24 cellular contexts compared by ENCODE assay signal in the genomic region with DNA sequence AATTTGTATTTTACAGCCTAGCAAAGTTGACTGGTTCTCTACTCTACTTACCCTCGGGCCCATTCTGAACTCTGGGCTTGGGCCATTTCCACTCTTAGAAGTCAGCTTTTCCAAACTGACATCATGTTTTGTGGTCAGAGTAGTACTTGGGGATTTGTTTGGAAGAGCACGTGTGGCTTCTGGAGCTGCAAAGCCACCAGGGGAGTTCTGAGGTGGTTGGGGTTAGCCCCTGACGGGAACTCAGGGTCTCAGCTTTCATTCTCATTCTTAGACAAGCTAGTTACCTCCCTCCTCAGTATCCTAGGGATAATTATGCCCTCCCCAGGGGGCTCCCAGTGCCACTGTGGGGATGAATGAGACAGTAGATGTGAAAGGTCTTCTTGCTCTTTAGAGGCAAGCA.
"Had no signal": no experiment of that assay in that cellular context is flagged by ENCODE, and none has a peak within 500 bp of the region (broad histone marks: within the 10 kb centered on the region; RNA-seq: fewer than 3 reads in every experiment).

No MANE protein-coding gene starts in this region.

- H3K9me3 ChIP-seq: esophagus muscularis mucosa, gastrocnemius medialis, psoas muscle, right lobe of liver had no signal

- H3K4me3 ChIP-seq: esophagus muscularis mucosa, gastrocnemius medialis, left ventricle myocardium inferior, lung, psoas muscle, right lobe of liver, spleen, stomach had no signal

- ATAC-seq: effector memory CD8-positive, alpha-beta T cell; gastrocnemius medialis; left cardiac atrium; naive thymus-derived CD4-positive, alpha-beta T cell; psoas muscle; right lobe of liver; stimulated activated naive B cell treated with anti-CD40 and anti-IgM and Interleukin-4, amounts not matched to agents 10 μg/mL and 1 μg/mL and 100 μg/mL, for 72 hours had no signal

- H3K27me3 Mint-ChIP-seq: dendritic cell treated with granulocyte-macrophage colony-stimulating factor and Interleukin-4, amounts not matched to agents 40 ng/mL and 50 ng/mL, for 4 days; stimulated activated naive B cell treated with anti-CD40 and anti-IgM and Interleukin-4, amounts not matched to agents 10 μg/mL and 1 μg/mL and 100 μg/mL, for 72 hours had no signal

- H3K4me1 Mint-ChIP-seq: naive thymus-derived CD4-positive, alpha-beta T cell; stimulated activated naive B cell treated with anti-CD40 and anti-IgM and Interleukin-4, amounts not matched to agents 10 μg/mL and 1 μg/mL and 100 μg/mL, for 72 hours had no signal

- H3K4me1 ChIP-seq: esophagus muscularis mucosa, gastrocnemius medialis, left ventricle myocardium inferior, psoas muscle, right lobe of liver, spleen, stomach had no signal

- H3K27ac Mint-ChIP-seq: dendritic cell treated with granulocyte-macrophage colony-stimulating factor and Interleukin-4, amounts not matched to agents 40 ng/mL and 50 ng/mL, for 4 days; effector memory CD8-positive, alpha-beta T cell; naive thymus-derived CD4-positive, alpha-beta T cell; nephron progenitor cell; stimulated activated naive B cell treated with anti-CD40 and anti-IgM and Interleukin-4, amounts not matched to agents 10 μg/mL and 1 μg/mL and 100 μg/mL, for 72 hours had no signal

- H3K9me3 Mint-ChIP-seq: effector memory CD8-positive, alpha-beta T cell; stimulated activated naive B cell treated with anti-CD40 and anti-IgM and Interleukin-4, amounts not matched to agents 10 μg/mL and 1 μg/mL and 100 μg/mL, for 72 hours had no signal

- H3K27me3 ChIP-seq: esophagus muscularis mucosa, gastrocnemius medialis, neutrophil, right lobe of liver, spleen, stomach had no signal

- H3K36me3 ChIP-seq: esophagus muscularis mucosa, gastrocnemius medialis, left ventricle myocardium inferior, neutrophil, right lobe of liver, spleen, stomach had no signal

- DNase-seq: effector memory CD8-positive, alpha-beta T cell; gastrocnemius medialis; glutamatergic neuron; kidney; left cardiac atrium; left ventricle myocardium inferior; mesendoderm; naive thymus-derived CD4-positive, alpha-beta T cell; nephron progenitor cell; psoas muscle; retina; right lobe of liver; spleen; stimulated activated CD4-positive, alpha-beta T cell treated with anti-CD3 and anti-CD28 coated beads, Interleukin-15, amount 100 ng/mL, for 24 hours; stimulated activated CD4-positive, alpha-beta T cell treated with anti-CD3 and anti-CD28 coated beads, Interleukin-1b, Interleukin-23, amount 100 ng/mL, for 48 hours; stimulated activated CD4-positive, alpha-beta T cell treated with anti-CD3 and anti-CD28 coated beads, Interleukin-4, amount 100 ng/mL, for 4 hours; stimulated activated naive B cell treated with anti-CD40 and anti-IgM and Interleukin-4, amounts not matched to agents 10 μg/mL and 1 μg/mL and 100 μg/mL, for 72 hours; stomach; trophoblast cell had no signal

- H3K4me3 Mint-ChIP-seq: dendritic cell treated with granulocyte-macrophage colony-stimulating factor and Interleukin-4, amounts not matched to agents 40 ng/mL and 50 ng/mL, for 4 days; effector memory CD8-positive, alpha-beta T cell; naive thymus-derived CD4-positive, alpha-beta T cell; nephron progenitor cell; stimulated activated naive B cell treated with anti-CD40 and anti-IgM and Interleukin-4, amounts not matched to agents 10 μg/mL and 1 μg/mL and 100 μg/mL, for 72 hours had no signal

- H3K27ac ChIP-seq: epithelial cell of prostate, esophagus muscularis mucosa, gastrocnemius medialis, left ventricle myocardium inferior, neutrophil, psoas muscle, right lobe of liver, spleen, stomach had no signal
